9 cellular contexts compared by ENCODE assay signal in genomic region chr19:51948979-51949378, GRCh38. TPM values are rescaled to one million over a fixed set of nuclear protein-coding genes. Genes with fewer than 3 reads are reported as not detected.
DNase-seq lines count a peak whose midpoint lies in the region; ATAC-seq and TF ChIP-seq lines count a peak whose summit lies in the region.
"Had no signal": no experiment of that assay in that cellular context is flagged by ENCODE, and none has a peak within 500 bp of the region (broad histone marks: within the 10 kb centered on the region; RNA-seq: fewer than 3 reads in every experiment).

No MANE protein-coding gene starts in this region.

- H3K36me3 ChIP-seq in WERI-Rb-1, result peaks cover 20% of the 10 kb centered on the region
- H3K36me3 ChIP-seq in sigmoid colon, result peaks cover 13 to 25% (median 17%) of the 10 kb centered on the region in 4 donors

- ATAC-seq in GM18498 (IDR thresholded peaks at IDR 0.05; ENCODE audit: unreplicated experiment), result no peak
- ATAC-seq: activated CD8-positive, alpha-beta T cell treated with anti-CD3 and anti-CD28 coated beads, Interleukin-2, amount 10 ng/mL, durations not matched to agents 7 days and 5 days had no signal

- no peak for TF ChIP-seq POLR2A in sigmoid colon (IDR thresholded peaks at IDR 0.05)

- H3K4me3 ChIP-seq in WERI-Rb-1 (ENCODE audit: low read depth, low read length), result peak overlapping the region; percentile 52
- H3K4me3 ChIP-seq in foreskin fibroblast (ENCODE audit: low read depth in 1 of 2, low read length in 2 of 2), result peak overlapping the region; percentile 36 to 40
- H3K4me3 ChIP-seq in sigmoid colon, result peak overlapping the region in 2 of 4 donors; percentile 4 to 36
- H3K4me3 ChIP-seq: SK-N-MC had no signal

- DNase-seq in WERI-Rb-1 (peak; percentile 71), foreskin fibroblast (peak; percentile 39 to 84), substantia nigra (lab: John Stamatoyannopoulos, UW) (peak in 27 of 49 donors; percentile 0 to 50 (median 12)), sigmoid colon (no peak)
- DNase-seq in activated T-cell treated with anti-CD3 and anti-CD28 coated beads, Interleukin-2, amount 50 U/mL, for 1 hour, result no peak
- DNase-seq: activated CD8-positive, alpha-beta T cell treated with anti-CD3 and anti-CD28 coated beads, Interleukin-2, amount 10 ng/mL, durations not matched to agents 7 days and 5 days; NCI-H345 had no signal

- H3K27me3 ChIP-seq in WERI-Rb-1 (ENCODE audit: insufficient read depth, low read depth, severe bottlenecking), result no peaks in the 10 kb centered on the region
- H3K27me3 ChIP-seq in sigmoid colon, result no peaks in the 10 kb centered on the region

- intact Hi-C loops in sigmoid colon (cut with DNase I), result no loop called here

- 23 to 58% methylated on average over 25 of the region's 25 CpGs for WGBS in sigmoid colon, 2 donors

- H3K9me3 ChIP-seq in WERI-Rb-1 (ENCODE audit: severe bottlenecking), result peaks cover 39% of the 10 kb centered on the region
- peaks cover 34 to 62% (median 49%) of the 10 kb centered on the region in 4 donors for H3K9me3 ChIP-seq in sigmoid colon

- TF ChIP-seq EP300 in sigmoid colon (IDR thresholded peaks at IDR 0.05), result no peak

- H3K4me1 ChIP-seq in sigmoid colon, result no peaks in the 10 kb centered on the region

- peak overlapping the region; percentile 32 for H3K27ac ChIP-seq in WERI-Rb-1
- H3K27ac ChIP-seq in substantia nigra (ENCODE audit: low read depth, low read length, poor library complexity, severe bottlenecking), result no peak overlapping the region
- H3K27ac ChIP-seq in sigmoid colon, result peak overlapping the region in 1 of 4 donors; percentile 41
- H3K27ac ChIP-seq: SK-N-MC had no signal

- TF ChIP-seq CTCF in WERI-Rb-1 (IDR thresholded peaks at IDR 0.05; ENCODE audit: low read depth, low read length) (no peak), foreskin fibroblast (IDR thresholded peaks at IDR 0.05; ENCODE audit: low read depth, low read length) (no peak), sigmoid colon (IDR thresholded peaks at IDR 0.05) (no peak)

RNA-seq across cellular contexts. Expression of gene ZNF613, which starts 21.7 kb away (rescaled TPM):
- 1 to 10 TPM; 2.4 to 8.1 (median 5.9) TPM for total RNA-seq in sigmoid colon
- 1 to 10 TPM; 2.8 to 7.8 (median 3.0) TPM for polyA plus RNA-seq in sigmoid colon

RNA-seq across cellular contexts. Expression of gene ZNF350, which starts 37.7 kb away (rescaled TPM):
- 10 to 100 TPM; 11.0 to 19.7 (median 14.9) TPM for total RNA-seq in sigmoid colon
- 10 to 100 TPM in 1 of 3 donors, 1 to 10 TPM in 2; 6.6 to 13.2 (median 9.5) TPM for polyA plus RNA-seq in sigmoid colon

RNA-seq across cellular contexts. Expression of gene ZNF649, which starts 44.2 kb away (rescaled TPM):
- 10 to 100 TPM; 10.5 to 14.6 (median 12.1) TPM for total RNA-seq in sigmoid colon
- polyA plus RNA-seq in sigmoid colon, result 1 to 10 TPM; 2.3 to 5.1 (median 2.4) TPM

RNA-seq across cellular contexts. Expression of gene ZNF615, which starts 59.0 kb away (rescaled TPM):
- total RNA-seq in sigmoid colon, result 10 to 100 TPM; 18.0 to 26.8 (median 22.5) TPM
- 1 to 10 TPM; 1.2 to 3.0 (median 2.7) TPM for polyA plus RNA-seq in sigmoid colon

Comparison
In these comparisons a context has a peak if more than half of its experiments do, and no peak if none do; other contexts are left out.
1. DNase-seq: peak in WERI-Rb-1 (single experiment), foreskin fibroblast (2 of 2) and substantia nigra (27 of 49); none in sigmoid colon (single experiment) and activated T-cell treated with anti-CD3 and anti-CD28 coated beads, Interleukin-2, amount 50 U/mL, for 1 hour (single experiment).